10 cellular contexts compared by ENCODE assay signal in genomic region chr1:235411489-235412486, GRCh38. TPM values are rescaled to one million over a fixed set of nuclear protein-coding genes. Genes with fewer than 3 reads are reported as not detected.
DNase-seq lines count a peak whose midpoint lies in the region; ATAC-seq and TF ChIP-seq lines count a peak whose summit lies in the region.
"Had no signal": no experiment of that assay in that cellular context is flagged by ENCODE, and none has a peak within 500 bp of the region (broad histone marks: within the 10 kb centered on the region; RNA-seq: fewer than 3 reads in every experiment).

No MANE protein-coding gene starts in this region.

- H3K27ac ChIP-seq in body of pancreas (no peak overlapping the region), tibial artery (no peak overlapping the region)
- H3K27ac ChIP-seq: BLaER1 treated with 17β-estradiol and CSF1 and Interleukin-3, amounts not matched to agents 10 nM and 100 nM had no signal

- H3K27ac Mint-ChIP-seq in activated T-cell treated with anti-CD3 and anti-CD28 coated beads, Interleukin-2, amount 50 U/mL, for 24 hours, result peak overlapping the region; percentile 24
- H3K27ac Mint-ChIP-seq in stimulated activated naive B cell treated with anti-CD40 and anti-IgM and Interleukin-4, amounts not matched to agents 10 μg/mL and 1 μg/mL and 100 μg/mL, for 72 hours, result no peak overlapping the region

- no peak for TF ChIP-seq POLR2A in body of pancreas (IDR thresholded peaks at IDR 0.05)

- H3K27me3 ChIP-seq in body of pancreas (no peaks in the 10 kb centered on the region), tibial artery (no peaks in the 10 kb centered on the region)
- H3K27me3 ChIP-seq: BLaER1 treated with 17β-estradiol and CSF1 and Interleukin-3, amounts not matched to agents 10 nM and 100 nM had no signal

- WGBS in body of pancreas, 2 donors, result 46% methylated on average over 2 to 4 of the region's 5 CpGs

- no peak for ATAC-seq in activated T-cell treated with anti-CD3 and anti-CD28 coated beads, Interleukin-2, amount 50 U/mL, for 4 hours
- ATAC-seq in body of pancreas, result peak; percentile 36
- peak; percentile 36 to 39 for ATAC-seq in stimulated activated naive B cell treated with anti-CD40 and anti-IgM and Interleukin-4, amounts not matched to agents 10 μg/mL and 1 μg/mL and 100 μg/mL, for 72 hours (replicated peaks)
- no peak for ATAC-seq in HG03108 (IDR thresholded peaks at IDR 0.05; ENCODE audit: unreplicated experiment)

- H3K27me3 Mint-ChIP-seq in activated T-cell treated with anti-CD3 and anti-CD28 coated beads, Interleukin-2, amount 50 U/mL, for 24 hours, result no peaks in the 10 kb centered on the region
- no peaks in the 10 kb centered on the region for H3K27me3 Mint-ChIP-seq in activated T-cell treated with anti-CD3 and anti-CD28 coated beads, Interleukin-2, amount 50 U/mL, for 4 hours (ENCODE audit: low read depth)
- H3K27me3 Mint-ChIP-seq in stimulated activated naive B cell treated with anti-CD40 and anti-IgM and Interleukin-4, amounts not matched to agents 10 μg/mL and 1 μg/mL and 100 μg/mL, for 72 hours, result no peaks in the 10 kb centered on the region

- in situ Hi-C loops in KBM-7 (cut with MboI; ENCODE audit: low pct_unique_long_range_greater_than_20kb, low sequenced_read_pairs), result no loop called here

- no peak overlapping the region for H3K4me3 Mint-ChIP-seq in activated T-cell treated with anti-CD3 and anti-CD28 coated beads, Interleukin-2, amount 50 U/mL, for 24 hours
- no peak overlapping the region for H3K4me3 Mint-ChIP-seq in activated T-cell treated with anti-CD3 and anti-CD28 coated beads, Interleukin-2, amount 50 U/mL, for 4 hours
- no peak overlapping the region for H3K4me3 Mint-ChIP-seq in stimulated activated naive B cell treated with anti-CD40 and anti-IgM and Interleukin-4, amounts not matched to agents 10 μg/mL and 1 μg/mL and 100 μg/mL, for 72 hours

- DNase-seq in activated T-cell treated with anti-CD3 and anti-CD28 coated beads, Interleukin-2, amount 50 U/mL, for 24 hours, result no peak
- no peak for DNase-seq in activated T-cell treated with anti-CD3 and anti-CD28 coated beads, Interleukin-2, amount 50 U/mL, for 4 hours
- DNase-seq in NCI-H2171 (lab: John Stamatoyannopoulos, UW) (peak; percentile 45), body of pancreas (peak in 3 of 4 donors; percentile 12 to 26 (median 16)), KBM-7 (no peak), tibial artery (no peak)
- no peak for DNase-seq in stimulated activated naive B cell treated with anti-CD40 and anti-IgM and Interleukin-4, amounts not matched to agents 10 μg/mL and 1 μg/mL and 100 μg/mL, for 72 hours

- no peaks in the 10 kb centered on the region for H3K9me3 ChIP-seq in body of pancreas
- H3K9me3 ChIP-seq in tibial artery, result no peaks in the 10 kb centered on the region
- H3K9me3 ChIP-seq: BLaER1 treated with 17β-estradiol and CSF1 and Interleukin-3, amounts not matched to agents 10 nM and 100 nM had no signal

- intact Hi-C loops in body of pancreas (cut with DNase I), result loop anchor here (10.0 kb wide), 2 partner anchors 157 to 307 kb away; no protein-coding TSS in a partner anchor
- intact Hi-C loops in tibial artery (cut with DNase I; ENCODE audit: low total_unique reads), result no loop called here

- H3K4me1 ChIP-seq in body of pancreas (peaks cover 22% of the 10 kb centered on the region), tibial artery (peaks cover 0 to 3% (median 3%) of the 10 kb centered on the region in 4 donors)
- H3K4me1 ChIP-seq: BLaER1 treated with 17β-estradiol and CSF1 and Interleukin-3, amounts not matched to agents 10 nM and 100 nM had no signal

- H3K4me3 ChIP-seq in body of pancreas (no peak overlapping the region), tibial artery (no peak overlapping the region)
- H3K4me3 ChIP-seq: BLaER1 treated with 17β-estradiol and CSF1 and Interleukin-3, amounts not matched to agents 10 nM and 100 nM; lung had no signal

- TF ChIP-seq CTCF in body of pancreas (IDR thresholded peaks at IDR 0.05), result no peak
- TF ChIP-seq CTCF in tibial artery (IDR thresholded peaks at IDR 0.05), result no peak

- H3K9me3 Mint-ChIP-seq in activated T-cell treated with anti-CD3 and anti-CD28 coated beads, Interleukin-2, amount 50 U/mL, for 24 hours, result no peaks in the 10 kb centered on the region
- H3K9me3 Mint-ChIP-seq in activated T-cell treated with anti-CD3 and anti-CD28 coated beads, Interleukin-2, amount 50 U/mL, for 4 hours, result no peaks in the 10 kb centered on the region
- no peaks in the 10 kb centered on the region for H3K9me3 Mint-ChIP-seq in stimulated activated naive B cell treated with anti-CD40 and anti-IgM and Interleukin-4, amounts not matched to agents 10 μg/mL and 1 μg/mL and 100 μg/mL, for 72 hours

- peaks cover 7% of the 10 kb centered on the region for H3K4me1 Mint-ChIP-seq in activated T-cell treated with anti-CD3 and anti-CD28 coated beads, Interleukin-2, amount 50 U/mL, for 24 hours (ENCODE audit: low read depth)
- peaks cover 6% of the 10 kb centered on the region for H3K4me1 Mint-ChIP-seq in activated T-cell treated with anti-CD3 and anti-CD28 coated beads, Interleukin-2, amount 50 U/mL, for 4 hours (ENCODE audit: low read depth)
- H3K4me1 Mint-ChIP-seq in stimulated activated naive B cell treated with anti-CD40 and anti-IgM and Interleukin-4, amounts not matched to agents 10 μg/mL and 1 μg/mL and 100 μg/mL, for 72 hours, result peaks cover 0 to 3% of the 10 kb centered on the region in 2 donors

- H3K36me3 Mint-ChIP-seq in activated T-cell treated with anti-CD3 and anti-CD28 coated beads, Interleukin-2, amount 50 U/mL, for 24 hours (ENCODE audit: low read depth), result peaks cover 19% of the 10 kb centered on the region
- H3K36me3 Mint-ChIP-seq in activated T-cell treated with anti-CD3 and anti-CD28 coated beads, Interleukin-2, amount 50 U/mL, for 4 hours (ENCODE audit: insufficient read depth), result peaks cover 7% of the 10 kb centered on the region
- H3K36me3 Mint-ChIP-seq in stimulated activated naive B cell treated with anti-CD40 and anti-IgM and Interleukin-4, amounts not matched to agents 10 μg/mL and 1 μg/mL and 100 μg/mL, for 72 hours, result peaks cover 0 to 9% of the 10 kb centered on the region in 2 donors

- H3K36me3 ChIP-seq in body of pancreas (replicated peaks in 1 of 2; ENCODE audit: insufficient read depth in 1 of 2, low read depth in 2 of 2) (no peaks in the 10 kb centered on the region), tibial artery (no peaks in the 10 kb centered on the region)

RNA-seq across cellular contexts. Expression of gene TBCE, which starts 44.6 kb away (rescaled TPM):
- total RNA-seq in activated T-cell treated with anti-CD3 and anti-CD28 coated beads, Interleukin-2, amount 50 U/mL, for 4 hours, result 10 to 100 TPM; 20.4 to 24.7 (median 23.9) TPM
- 10 to 100 TPM; 15.0 to 22.1 TPM for total RNA-seq in body of pancreas

Comparison
In these comparisons a context has a peak if more than half of its experiments do, and no peak if none do; other contexts are left out.
1. DNase-seq: peak in NCI-H2171 (single experiment) and body of pancreas (3 of 4); none in activated T-cell treated with anti-CD3 and anti-CD28 coated beads, Interleukin-2, amount 50 U/mL, for 24 hours (single experiment), activated T-cell treated with anti-CD3 and anti-CD28 coated beads, Interleukin-2, amount 50 U/mL, for 4 hours (single experiment), stimulated activated naive B cell treated with anti-CD40 and anti-IgM and Interleukin-4, amounts not matched to agents 10 μg/mL and 1 μg/mL and 100 μg/mL, for 72 hours (single experiment), KBM-7 (single experiment) and tibial artery (0 of 2).
2. ATAC-seq: peak in body of pancreas (single experiment) and stimulated activated naive B cell treated with anti-CD40 and anti-IgM and Interleukin-4, amounts not matched to agents 10 μg/mL and 1 μg/mL and 100 μg/mL, for 72 hours (2 of 2); none in activated T-cell treated with anti-CD3 and anti-CD28 coated beads, Interleukin-2, amount 50 U/mL, for 4 hours (0 of 2) and HG03108 (single experiment).